In the genomic region with DNA sequence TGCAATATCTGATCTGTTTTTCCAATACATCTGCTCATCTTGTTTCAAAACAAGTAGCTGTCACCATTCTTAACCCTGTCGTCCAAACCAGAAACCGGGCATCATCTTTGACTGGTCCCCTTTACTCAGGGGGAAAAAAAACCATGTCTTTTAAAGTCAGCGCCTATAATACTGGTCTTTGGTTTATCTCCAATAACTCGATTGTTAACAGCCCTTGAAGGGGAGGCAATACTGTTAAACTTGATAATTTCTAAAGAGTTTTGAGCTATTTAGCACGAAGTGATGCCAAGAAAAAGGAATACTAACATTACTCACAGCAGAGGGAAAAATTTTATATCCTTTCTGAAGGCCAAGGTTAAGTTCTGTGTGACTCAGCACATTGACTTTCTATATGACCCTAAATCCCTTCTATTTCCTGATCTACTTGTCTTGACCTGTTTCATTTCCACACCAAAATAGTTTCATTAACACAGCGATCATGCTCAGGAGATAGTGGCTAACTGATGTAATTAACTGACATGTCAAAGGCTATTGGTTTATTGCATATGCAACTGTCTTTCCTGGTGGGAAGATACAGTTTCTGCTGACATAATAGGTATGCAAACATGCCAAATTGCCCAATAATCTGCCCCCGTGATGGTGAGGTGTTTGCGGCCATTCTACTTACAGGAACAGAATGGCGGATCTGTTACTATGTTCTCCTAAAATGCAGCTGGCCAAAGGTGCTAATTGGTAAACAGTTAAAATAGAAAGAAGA, we compare ENCODE assay signal across 1 cellular context.
TF ChIP-seq lines count a peak whose summit lies in the region.

No MANE protein-coding gene starts in this region.

TF ChIP-seq in A549, 52 proteins besides CTCF, POLR2A, EP300 and RAD21 (continued from another document):
- TF ChIP-seq REST (IDR thresholded peaks at IDR 0.05) (no peak), CEBPB (IDR thresholded peaks at IDR 0.05) (peak; percentile 89 to 92), EHMT2 (IDR thresholded peaks at IDR 0.05; ENCODE audit: low read depth) (no peak), ZSCAN20 (CRISPR knock-in tag; IDR thresholded peaks at IDR 0.05) (no peak), FOSL2 (IDR thresholded peaks at IDR 0.05) (peak; percentile 10; the same call in 1 of the 2 replicates), FOSL2 (CRISPR knock-in tag; IDR thresholded peaks at IDR 0.05) (peak; percentile 59; the same call in 1 of the 2 replicates), GATA3 (IDR thresholded peaks at IDR 0.05; ENCODE audit: borderline replicate concordance) (peak; percentile 56; the same call in 1 of the 2 replicates), FOSB (CRISPR knock-in tag; IDR thresholded peaks at IDR 0.05) (no peak), MYC (IDR thresholded peaks at IDR 0.05; ENCODE audit: borderline replicate concordance, low read length) (no peak), KDM1A (IDR thresholded peaks at IDR 0.05; ENCODE audit: low read depth) (no peak), E2F6 (IDR thresholded peaks at IDR 0.05; ENCODE audit: borderline replicate concordance, low read depth) (no peak), NPAS2 (CRISPR knock-in tag; IDR thresholded peaks at IDR 0.05; ENCODE audit: borderline replicate concordance) (no peak), MAX (IDR thresholded peaks at IDR 0.05) (no peak), HOXB5 (CRISPR knock-in tag; IDR thresholded peaks at IDR 0.05) (no peak), MAFK (IDR thresholded peaks at IDR 0.05; ENCODE audit: partially characterized antibody) (peak; percentile 93), PHF8 (IDR thresholded peaks at IDR 0.05; ENCODE audit: borderline replicate concordance, low read depth) (no peak), NFE2L2 (conservative IDR thresholded peaks at IDR 0.05; ENCODE audit: low read length) (peak; percentile 62), ZNF302 (CRISPR knock-in tag; IDR thresholded peaks at IDR 0.05) (no peak), RFX5 (IDR thresholded peaks at IDR 0.05) (no peak)
- TF ChIP-seq, protein P1, sequence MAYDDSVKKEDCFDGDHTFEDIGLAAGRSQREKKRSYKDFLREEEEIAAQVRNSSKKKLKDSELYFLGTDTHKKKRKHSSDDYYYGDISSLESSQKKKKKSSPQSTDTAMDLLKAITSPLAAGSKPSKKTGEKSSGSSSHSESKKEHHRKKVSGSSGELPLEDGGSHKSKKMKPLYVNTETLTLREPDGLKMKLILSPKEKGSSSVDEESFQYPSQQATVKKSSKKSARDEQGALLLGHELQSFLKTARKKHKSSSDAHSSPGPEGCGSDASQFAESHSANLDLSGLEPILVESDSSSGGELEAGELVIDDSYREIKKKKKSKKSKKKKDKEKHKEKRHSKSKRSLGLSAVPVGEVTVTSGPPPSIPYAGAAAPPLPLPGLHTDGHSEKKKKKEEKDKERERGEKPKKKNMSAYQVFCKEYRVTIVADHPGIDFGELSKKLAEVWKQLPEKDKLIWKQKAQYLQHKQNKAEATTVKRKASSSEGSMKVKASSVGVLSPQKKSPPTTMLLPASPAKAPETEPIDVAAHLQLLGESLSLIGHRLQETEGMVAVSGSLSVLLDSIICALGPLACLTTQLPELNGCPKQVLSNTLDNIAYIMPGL (CRISPR knock-in tag; IDR thresholded peaks at IDR 0.05; ENCODE audit: borderline replicate concordance): no peak
